ENCODE assay signal across 30 cellular contexts in genomic region chr15:61907753-61908086, GRCh38.
"Had no signal": no experiment of that assay in that cellular context is flagged by ENCODE, and none has a peak within 500 bp of the region (broad histone marks: within the 10 kb centered on the region; RNA-seq: fewer than 3 reads in every experiment).

No MANE protein-coding gene starts in this region.

- H3K9me3 ChIP-seq: SJCRH30 had no signal

- H3K27me3 Mint-ChIP-seq: activated CD4-positive, alpha-beta T cell treated with anti-CD3 and anti-CD28 coated beads, Interleukin-2, amount 10 ng/mL, durations not matched to agents 24 days and 14 days; activated CD8-positive, alpha-beta T cell treated with anti-CD3 and anti-CD28 coated beads for 36 hours; activated naive CD8-positive, alpha-beta T cell treated with anti-CD3 and anti-CD28 coated beads for 36 hours; activated T-helper 17 cell treated with anti-CD3 and anti-CD28 coated beads, Interleukin-2, amount 50 U/mL, for 72 hours; central memory CD8-positive, alpha-beta T cell had no signal

- ATAC-seq: activated CD8-positive, alpha-beta T cell treated with anti-CD3 and anti-CD28 coated beads for 36 hours; activated T-cell treated with anti-CD3 and anti-CD28 coated beads, Interleukin-2, amount 50 U/mL, for 72 hours; activated T-helper 17 cell treated with anti-CD3 and anti-CD28 coated beads, Interleukin-2, amount 50 U/mL, for 72 hours had no signal

- H3K4me1 Mint-ChIP-seq: activated naive CD8-positive, alpha-beta T cell treated with anti-CD3 and anti-CD28 coated beads for 36 hours; activated T-helper 17 cell treated with anti-CD3 and anti-CD28 coated beads, Interleukin-2, amount 50 U/mL, for 72 hours; central memory CD8-positive, alpha-beta T cell had no signal

- H3K27ac ChIP-seq: cardiac muscle cell, KMS-11, SJCRH30, SK-N-MC had no signal

- H3K27ac Mint-ChIP-seq: activated CD4-positive, alpha-beta T cell treated with anti-CD3 and anti-CD28 coated beads, Interleukin-2, amount 10 ng/mL, durations not matched to agents 24 days and 14 days; activated CD8-positive, alpha-beta T cell treated with anti-CD3 and anti-CD28 coated beads for 36 hours; activated naive CD8-positive, alpha-beta T cell treated with anti-CD3 and anti-CD28 coated beads for 36 hours; activated T-cell treated with anti-CD3 and anti-CD28 coated beads, Interleukin-2, amount 50 U/mL, for 72 hours; activated T-helper 17 cell treated with anti-CD3 and anti-CD28 coated beads, Interleukin-2, amount 50 U/mL, for 72 hours had no signal

- H3K9me3 Mint-ChIP-seq: activated T-helper 17 cell treated with anti-CD3 and anti-CD28 coated beads, Interleukin-2, amount 50 U/mL, for 72 hours; central memory CD8-positive, alpha-beta T cell had no signal

- H3K9ac ChIP-seq: KMS-11 had no signal

- DNase-seq: activated CD4-positive, alpha-beta T cell treated with anti-CD3 and anti-CD28 coated beads, Interleukin-2, amount 10 ng/mL, durations not matched to agents 24 days and 14 days; activated CD4-positive, alpha-beta T cell treated with anti-CD3 and anti-CD28 coated beads, Interleukin-2, amount 50 U/mL, for 4 hours; activated CD8-positive, alpha-beta T cell treated with anti-CD3 and anti-CD28 coated beads for 36 hours; activated effector memory CD4-positive, alpha-beta T cell treated with anti-CD3 and anti-CD28 coated beads, Interleukin-2, amount 50 U/mL, for 16 hours; activated naive CD4-positive, alpha-beta T cell; activated naive CD4-positive, alpha-beta T cell treated with anti-CD3 and anti-CD28 coated beads, Interleukin-2, amount 50 U/mL, for 16 hours; activated naive CD8-positive, alpha-beta T cell treated with anti-CD3 and anti-CD28 coated beads for 36 hours; activated T-cell treated with anti-CD3 and anti-CD28 coated beads, Interleukin-2, amount 50 U/mL, for 1 hour; activated T-cell treated with anti-CD3 and anti-CD28 coated beads, Interleukin-2, amount 50 U/mL, for 72 hours; amniotic stem cell; aorta; MM.1S; MV-4-11; NCI-H1092; NCI-H1436 treated with DMSO at 0.1 percent for 48 hours; NCI-H1694 treated with DMSO at 0.1 percent for 48 hours; NCI-H2029; NCI-H2171; NCI-H510A; NCI-H526; NCI-H748 treated with DMSO at 0.1 percent for 48 hours; NK-92 treated with Interleukin-12 subunit alpha and Interleukin-12 subunit beta, amount 100 ng/mL, for 24 hours; SHP77; T1000 had no signal

- H3K27me3 ChIP-seq: cardiac muscle cell, SJCRH30 had no signal

- H3K4me3 Mint-ChIP-seq: activated CD4-positive, alpha-beta T cell treated with anti-CD3 and anti-CD28 coated beads, Interleukin-2, amount 10 ng/mL, durations not matched to agents 24 days and 14 days; activated CD8-positive, alpha-beta T cell treated with anti-CD3 and anti-CD28 coated beads for 36 hours; activated naive CD8-positive, alpha-beta T cell treated with anti-CD3 and anti-CD28 coated beads for 36 hours; activated T-cell treated with anti-CD3 and anti-CD28 coated beads, Interleukin-2, amount 50 U/mL, for 72 hours; activated T-helper 17 cell treated with anti-CD3 and anti-CD28 coated beads, Interleukin-2, amount 50 U/mL, for 72 hours; central memory CD8-positive, alpha-beta T cell had no signal

- H3K4me3 ChIP-seq: cardiac muscle cell, SJCRH30, SK-N-MC had no signal

- H3K4me1 ChIP-seq: SJCRH30 had no signal
